In the genomic region with DNA sequence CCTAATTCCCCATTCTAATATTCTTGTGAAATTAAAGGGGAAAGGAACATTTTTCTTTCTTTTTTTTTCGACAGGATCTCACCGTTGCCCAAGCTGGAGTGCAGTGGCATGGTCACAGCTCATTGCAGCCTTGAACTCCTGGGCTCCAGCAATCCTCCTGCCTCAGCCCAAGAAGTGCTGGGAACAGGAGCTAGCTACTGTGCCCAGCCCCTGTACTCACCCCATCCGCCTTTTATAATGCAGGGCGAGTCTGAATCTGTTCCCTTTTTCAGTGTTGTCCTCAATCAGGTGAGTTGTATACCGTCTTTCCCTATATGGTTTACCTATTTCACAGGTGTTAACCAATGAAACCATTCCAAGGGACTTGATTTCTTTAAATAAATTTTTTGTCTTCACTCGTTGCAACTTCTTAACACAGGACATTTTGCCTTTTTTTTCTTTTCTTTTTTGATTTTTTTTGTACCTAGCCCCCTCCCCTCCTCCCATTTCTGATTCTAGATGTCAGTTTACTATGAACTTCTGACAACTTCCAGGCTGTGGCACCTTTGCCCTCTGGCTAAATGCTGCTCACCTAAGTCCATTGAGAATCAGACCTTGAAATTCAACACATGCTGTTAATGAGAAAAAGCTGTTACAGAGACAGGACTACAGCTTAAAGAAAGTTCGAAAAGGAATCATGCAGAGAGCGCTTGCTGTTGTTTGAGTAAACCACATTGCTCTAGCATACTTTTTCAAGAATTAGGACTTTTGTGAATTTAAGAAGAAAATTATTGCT, we compare ENCODE assay signal across 1 cellular context.
TF ChIP-seq lines count a peak whose summit lies in the region.

No MANE protein-coding gene starts in this region.

TF ChIP-seq in GM23338, 12 proteins besides CTCF, POLR2A, EP300 and RAD21 (continued from another document):
- TF ChIP-seq, protein P1, sequence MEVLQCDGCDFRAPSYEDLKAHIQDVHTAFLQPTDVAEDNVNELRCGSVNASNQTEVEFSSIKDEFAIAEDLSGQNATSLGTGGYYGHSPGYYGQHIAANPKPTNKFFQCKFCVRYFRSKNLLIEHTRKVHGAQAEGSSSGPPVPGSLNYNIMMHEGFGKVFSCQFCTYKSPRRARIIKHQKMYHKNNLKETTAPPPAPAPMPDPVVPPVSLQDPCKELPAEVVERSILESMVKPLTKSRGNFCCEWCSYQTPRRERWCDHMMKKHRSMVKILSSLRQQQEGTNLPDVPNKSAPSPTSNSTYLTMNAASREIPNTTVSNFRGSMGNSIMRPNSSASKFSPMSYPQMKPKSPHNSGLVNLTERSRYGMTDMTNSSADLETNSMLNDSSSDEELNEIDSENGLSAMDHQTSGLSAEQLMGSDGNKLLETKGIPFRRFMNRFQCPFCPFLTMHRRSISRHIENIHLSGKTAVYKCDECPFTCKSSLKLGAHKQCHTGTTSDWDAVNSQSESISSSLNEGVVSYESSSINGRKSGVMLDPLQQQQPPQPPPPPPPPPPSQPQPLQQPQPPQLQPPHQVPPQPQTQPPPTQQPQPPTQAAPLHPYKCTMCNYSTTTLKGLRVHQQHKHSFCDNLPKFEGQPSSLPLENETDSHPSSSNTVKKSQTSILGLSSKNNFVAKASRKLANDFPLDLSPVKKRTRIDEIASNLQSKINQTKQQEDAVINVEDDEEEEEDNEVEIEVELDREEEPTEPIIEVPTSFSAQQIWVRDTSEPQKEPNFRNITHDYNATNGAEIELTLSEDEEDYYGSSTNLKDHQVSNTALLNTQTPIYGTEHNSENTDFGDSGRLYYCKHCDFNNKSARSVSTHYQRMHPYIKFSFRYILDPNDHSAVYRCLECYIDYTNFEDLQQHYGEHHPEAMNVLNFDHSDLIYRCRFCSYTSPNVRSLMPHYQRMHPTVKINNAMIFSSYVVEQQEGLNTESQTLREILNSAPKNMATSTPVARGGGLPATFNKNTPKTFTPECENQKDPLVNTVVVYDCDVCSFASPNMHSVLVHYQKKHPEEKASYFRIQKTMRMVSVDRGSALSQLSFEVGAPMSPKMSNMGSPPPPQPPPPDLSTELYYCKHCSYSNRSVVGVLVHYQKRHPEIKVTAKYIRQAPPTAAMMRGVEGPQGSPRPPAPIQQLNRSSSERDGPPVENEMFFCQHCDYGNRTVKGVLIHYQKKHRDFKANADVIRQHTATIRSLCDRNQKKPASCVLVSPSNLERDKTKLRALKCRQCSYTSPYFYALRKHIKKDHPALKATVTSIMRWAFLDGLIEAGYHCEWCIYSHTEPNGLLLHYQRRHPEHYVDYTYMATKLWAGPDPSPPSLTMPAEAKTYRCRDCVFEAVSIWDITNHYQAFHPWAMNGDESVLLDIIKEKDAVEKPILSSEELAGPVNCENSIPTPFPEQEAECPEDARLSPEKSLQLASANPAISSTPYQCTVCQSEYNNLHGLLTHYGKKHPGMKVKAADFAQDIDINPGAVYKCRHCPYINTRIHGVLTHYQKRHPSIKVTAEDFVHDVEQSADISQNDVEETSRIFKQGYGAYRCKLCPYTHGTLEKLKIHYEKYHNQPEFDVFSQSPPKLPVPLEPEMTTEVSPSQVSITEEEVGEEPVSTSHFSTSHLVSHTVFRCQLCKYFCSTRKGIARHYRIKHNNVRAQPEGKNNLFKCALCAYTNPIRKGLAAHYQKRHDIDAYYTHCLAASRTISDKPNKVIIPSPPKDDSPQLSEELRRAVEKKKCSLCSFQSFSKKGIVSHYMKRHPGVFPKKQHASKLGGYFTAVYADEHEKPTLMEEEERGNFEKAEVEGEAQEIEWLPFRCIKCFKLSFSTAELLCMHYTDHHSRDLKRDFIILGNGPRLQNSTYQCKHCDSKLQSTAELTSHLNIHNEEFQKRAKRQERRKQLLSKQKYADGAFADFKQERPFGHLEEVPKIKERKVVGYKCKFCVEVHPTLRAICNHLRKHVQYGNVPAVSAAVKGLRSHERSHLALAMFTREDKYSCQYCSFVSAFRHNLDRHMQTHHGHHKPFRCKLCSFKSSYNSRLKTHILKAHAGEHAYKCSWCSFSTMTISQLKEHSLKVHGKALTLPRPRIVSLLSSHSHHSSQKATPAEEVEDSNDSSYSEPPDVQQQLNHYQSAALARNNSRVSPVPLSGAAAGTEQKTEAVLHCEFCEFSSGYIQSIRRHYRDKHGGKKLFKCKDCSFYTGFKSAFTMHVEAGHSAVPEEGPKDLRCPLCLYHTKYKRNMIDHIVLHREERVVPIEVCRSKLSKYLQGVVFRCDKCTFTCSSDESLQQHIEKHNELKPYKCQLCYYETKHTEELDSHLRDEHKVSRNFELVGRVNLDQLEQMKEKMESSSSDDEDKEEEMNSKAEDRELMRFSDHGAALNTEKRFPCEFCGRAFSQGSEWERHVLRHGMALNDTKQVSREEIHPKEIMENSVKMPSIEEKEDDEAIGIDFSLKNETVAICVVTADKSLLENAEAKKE (CRISPR knock-in tag; IDR thresholded peaks at IDR 0.05), result no peak
- TF ChIP-seq NANOG (IDR thresholded peaks at IDR 0.05; ENCODE audit: borderline replicate concordance), result no peak
- TF ChIP-seq POLR2AphosphoS5 (IDR thresholded peaks at IDR 0.05; ENCODE audit: low read depth), result no peak
- no peak for TF ChIP-seq EZH2 (IDR thresholded peaks at IDR 0.05; ENCODE audit: low read depth, unreplicated experiment)
